Comparison of ENCODE assay signal across 1 cellular context in genomic region chr6:31529329-31530150, GRCh38.
TF ChIP-seq lines count a peak whose summit lies in the region.

No MANE protein-coding gene starts in this region.

TF ChIP-seq in HepG2, 621 proteins besides CTCF, POLR2A, EP300 and RAD21 (continued from another document and continues in another):
- TF ChIP-seq ZNF44 (CRISPR knock-in tag; IDR thresholded peaks at IDR 0.05): no peak
- TF ChIP-seq ZBTB25 (CRISPR knock-in tag; IDR thresholded peaks at IDR 0.05): no peak
- peak; percentile 98 for TF ChIP-seq RBM22 (optimal IDR thresholded peaks at IDR 0.05; ENCODE audit: low read length)
- TF ChIP-seq TAF15 (IDR thresholded peaks at IDR 0.05; ENCODE audit: low read depth, low read length, poor library complexity, severe bottlenecking): peak; percentile 46
- TF ChIP-seq ZNF816 (CRISPR knock-in tag; IDR thresholded peaks at IDR 0.05; ENCODE audit: borderline replicate concordance): peak; percentile 36; the same call in 1 of the 2 replicates
- no peak for TF ChIP-seq CREBL2 (CRISPR knock-in tag; IDR thresholded peaks at IDR 0.05; ENCODE audit: borderline replicate concordance)
- no peak for TF ChIP-seq IKZF5 (CRISPR knock-in tag; IDR thresholded peaks at IDR 0.05)
- TF ChIP-seq ZNF10 (CRISPR knock-in tag; IDR thresholded peaks at IDR 0.05; ENCODE audit: borderline replicate concordance, low read depth): no peak
- no peak for TF ChIP-seq TIGD3 (CRISPR knock-in tag; IDR thresholded peaks at IDR 0.05; ENCODE audit: borderline replicate concordance)
- 0 out of 2 replicates have a peak, but pooled peaks have one; percentile 60 for TF ChIP-seq ZXDC (CRISPR knock-in tag; IDR thresholded peaks at IDR 0.05)
- TF ChIP-seq FOXM1 (CRISPR knock-in tag; IDR thresholded peaks at IDR 0.05): no peak
- peak; percentile 43; the same call in 1 of the 2 replicates for TF ChIP-seq SIN3A (IDR thresholded peaks at IDR 0.05; ENCODE audit: borderline replicate concordance, low read depth, low read length)
- no peak for TF ChIP-seq ZNF3 (CRISPR knock-in tag; IDR thresholded peaks at IDR 0.05)
- peak; percentile 73 for TF ChIP-seq CCAR2 (optimal IDR thresholded peaks at IDR 0.05; ENCODE audit: low read depth, low read length)
- TF ChIP-seq AHDC1 (CRISPR knock-in tag; IDR thresholded peaks at IDR 0.05; ENCODE audit: borderline replicate concordance): no peak; the same call in 1 of the 2 replicates
- TF ChIP-seq DPF2 (CRISPR knock-in tag; IDR thresholded peaks at IDR 0.05; ENCODE audit: borderline replicate concordance, low read depth): 0 out of 2 replicates have a peak, but pooled peaks have one; percentile 28
- 0 out of 2 replicates have a peak, but pooled peaks have one; percentile 19 for TF ChIP-seq ZFP36L1 (CRISPR knock-in tag; IDR thresholded peaks at IDR 0.05)
- no peak for TF ChIP-seq ZBTB49 (CRISPR knock-in tag; IDR thresholded peaks at IDR 0.05; ENCODE audit: borderline replicate concordance)
- TF ChIP-seq ZNF543 (CRISPR knock-in tag; IDR thresholded peaks at IDR 0.05): no peak
- TF ChIP-seq ZNF724P (CRISPR knock-in tag; IDR thresholded peaks at IDR 0.05; ENCODE audit: borderline replicate concordance): no peak
- no peak for TF ChIP-seq ZNF513 (CRISPR knock-in tag; conservative IDR thresholded peaks at IDR 0.05)
- 0 out of 2 replicates have a peak, but pooled peaks have one; percentile 55 for TF ChIP-seq TGIF2 (CRISPR knock-in tag; IDR thresholded peaks at IDR 0.05)
- TF ChIP-seq EED (CRISPR knock-in tag; IDR thresholded peaks at IDR 0.05): 0 out of 2 replicates have a peak, but pooled peaks have one; percentile 19
- TF ChIP-seq NCOA1 (CRISPR knock-in tag; IDR thresholded peaks at IDR 0.05): no peak
- TF ChIP-seq ZNF24 (IDR thresholded peaks at IDR 0.05): no peak
- 0 out of 2 replicates have a peak, but pooled peaks have one; percentile 40 for TF ChIP-seq POGK (CRISPR knock-in tag; conservative IDR thresholded peaks at IDR 0.05)
- no peak for TF ChIP-seq PTBP1 (IDR thresholded peaks at IDR 0.05; ENCODE audit: low read depth, low read length, poor library complexity, severe bottlenecking)
- TF ChIP-seq REPIN1 (CRISPR knock-in tag; IDR thresholded peaks at IDR 0.05; ENCODE audit: borderline replicate concordance, low read depth): no peak; the same call in 1 of the 2 replicates
- TF ChIP-seq HNRNPH1 (optimal IDR thresholded peaks at IDR 0.05; ENCODE audit: low read depth, low read length): peak; percentile 36
- no peak for TF ChIP-seq ZHX1 (CRISPR knock-in tag; IDR thresholded peaks at IDR 0.05; ENCODE audit: low read depth)
- TF ChIP-seq ZNF251 (CRISPR knock-in tag; IDR thresholded peaks at IDR 0.05): no peak
- TF ChIP-seq ZFAT (CRISPR knock-in tag; conservative IDR thresholded peaks at IDR 0.05): no peak
- no peak for TF ChIP-seq NFE2 (CRISPR knock-in tag; IDR thresholded peaks at IDR 0.05)
- no peak for TF ChIP-seq TEF (CRISPR knock-in tag; IDR thresholded peaks at IDR 0.05)
- TF ChIP-seq ZNF709 (CRISPR knock-in tag; IDR thresholded peaks at IDR 0.05): no peak
- no peak for TF ChIP-seq RELA (CRISPR knock-in tag; IDR thresholded peaks at IDR 0.05)
- no peak for TF ChIP-seq PHF20 (CRISPR knock-in tag; IDR thresholded peaks at IDR 0.05)
